In the genomic region with DNA sequence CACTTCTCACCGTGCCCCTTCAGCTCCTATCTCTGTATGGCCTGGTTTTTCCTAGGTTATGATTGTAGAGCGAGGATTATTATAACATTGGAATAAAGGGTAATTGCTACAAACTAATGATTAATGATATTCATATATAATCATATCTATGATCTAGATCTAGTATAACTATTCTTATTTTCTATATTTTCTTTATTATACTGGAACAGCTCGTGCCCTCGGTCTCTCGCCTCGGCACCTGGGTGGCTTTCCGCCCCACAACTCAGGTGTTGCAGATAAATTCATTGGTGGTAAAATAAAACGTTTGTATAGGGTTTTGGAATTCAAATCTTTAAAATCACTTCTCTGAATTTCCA, we compare ENCODE assay signal across 10 cellular contexts. TPM values are rescaled to one million over a fixed set of nuclear protein-coding genes. Genes with fewer than 3 reads are reported as not detected.
DNase-seq lines count a peak whose midpoint lies in the region; ATAC-seq and TF ChIP-seq lines count a peak whose summit lies in the region.
"Not testable (repeated sequence)": the region's sequence is repeated elsewhere in the genome, so short reads cannot be mapped to it uniquely, and the experiment has no call there.
"Had no signal": no experiment of that assay in that cellular context is flagged by ENCODE, and none has a peak within 500 bp of the region (broad histone marks: within the 10 kb centered on the region; RNA-seq: fewer than 3 reads in every experiment).

No MANE protein-coding gene starts in this region.

- POLR2A ChIA-PET in A673 (lab: Charles Lee; ENCODE audit: low non-redundant PET), result not testable (repeated sequence)

- DNase-seq in A673 (ENCODE audit: low spot score); HFFc6; activated T-helper 2 cell treated with anti-CD3 and anti-CD28 coated beads, Interferon-gamma antibody, Interleukin-2, Interleukin-4, amounts not matched to agents 10 μg/mL and 5 μg/mL and 100 μg/mL, durations not matched to agents 14 hours and 24 hours and 36 hours (ENCODE audit: low spot score); central memory CD8-positive, alpha-beta T cell (ENCODE audit: low spot score in 2 of 2); right cardiac atrium; neural progenitor cell (ENCODE audit: low spot score); stimulated activated naive B cell treated with anti-CD40 and anti-IgM and Interleukin-4, amounts not matched to agents 10 μg/mL and 1 μg/mL and 100 μg/mL, for 72 hours: not testable (repeated sequence)

- H4K20me1 ChIP-seq in SU-DHL-6 (ENCODE audit: low read depth, low read length); neural progenitor cell (ENCODE audit: low read depth): not testable (repeated sequence)

- not testable (repeated sequence) for TF ChIP-seq CTCF in A673 (conservative IDR thresholded peaks at IDR 0.05; ENCODE audit: low read depth, low read length); SU-DHL-6 (IDR thresholded peaks at IDR 0.05; ENCODE audit: insufficient read depth, low read length, poor library complexity, severe bottlenecking); neural progenitor cell (IDR thresholded peaks at IDR 0.05)
- TF ChIP-seq CTCF in HFFc6 (IDR thresholded peaks at IDR 0.05), result peak; percentile 39; the same call in 1 of the 2 replicates

- H3K9me3 ChIP-seq in A673 (ENCODE audit: low read depth, low read length, poor library complexity, severe bottlenecking); SU-DHL-6 (ENCODE audit: insufficient read depth, low read length); right cardiac atrium (ENCODE audit: control insufficient read depth, low read length); neural progenitor cell (ENCODE audit: low read depth): not testable (repeated sequence)

- not testable (repeated sequence) for H3K36me3 Mint-ChIP-seq in HFFc6 (ENCODE audit: low read depth); neural progenitor cell; stimulated activated naive B cell treated with anti-CD40 and anti-IgM and Interleukin-4, amounts not matched to agents 10 μg/mL and 1 μg/mL and 100 μg/mL, for 72 hours
- H3K36me3 Mint-ChIP-seq in activated T-helper 2 cell treated with anti-CD3 and anti-CD28 coated beads, Interferon-gamma antibody, Interleukin-2, Interleukin-4, amounts not matched to agents 10 μg/mL and 5 μg/mL and 100 μg/mL, durations not matched to agents 14 hours and 24 hours and 36 hours (ENCODE audit: low read depth), result peaks cover 11% of the 10 kb centered on the region
- H3K36me3 Mint-ChIP-seq in central memory CD8-positive, alpha-beta T cell (ENCODE audit: insufficient read depth), result peaks cover 10% of the 10 kb centered on the region

- H2AFZ ChIP-seq in SU-DHL-6 (ENCODE audit: low read depth, low read length, severe bottlenecking), result peak overlapping the region; percentile 80
- not testable (repeated sequence) for H2AFZ ChIP-seq in neural progenitor cell (replicated peaks)

- H3K4me3 Mint-ChIP-seq in HFFc6, result not testable (repeated sequence)
- H3K4me3 Mint-ChIP-seq in activated T-helper 2 cell treated with anti-CD3 and anti-CD28 coated beads, Interferon-gamma antibody, Interleukin-2, Interleukin-4, amounts not matched to agents 10 μg/mL and 5 μg/mL and 100 μg/mL, durations not matched to agents 14 hours and 24 hours and 36 hours (ENCODE audit: low read depth), result peak overlapping the region; percentile 86
- peak overlapping the region; percentile 82 for H3K4me3 Mint-ChIP-seq in central memory CD8-positive, alpha-beta T cell
- peak overlapping the region; percentile 86 for H3K4me3 Mint-ChIP-seq in neural progenitor cell
- peak overlapping the region; percentile 84 to 87 for H3K4me3 Mint-ChIP-seq in stimulated activated naive B cell treated with anti-CD40 and anti-IgM and Interleukin-4, amounts not matched to agents 10 μg/mL and 1 μg/mL and 100 μg/mL, for 72 hours

- H3K4me3 ChIP-seq in A673 (ENCODE audit: low read depth, low read length, poor library complexity, severe bottlenecking) (peak overlapping the region; percentile 51), right cardiac atrium (ENCODE audit: low read length) (peak overlapping the region; percentile 41)
- not testable (repeated sequence) for H3K4me3 ChIP-seq in SU-DHL-6 (ENCODE audit: insufficient read depth, low read length, poor library complexity, severe bottlenecking); neural progenitor cell

- peaks cover 14% of the 10 kb centered on the region; the same call in 1 of the 2 replicates for H3K79me2 ChIP-seq in SU-DHL-6 (ENCODE audit: insufficient read depth, low read length)
- H3K79me2 ChIP-seq in neural progenitor cell (ENCODE audit: low read depth), result not testable (repeated sequence)

- intact Hi-C loops in A673 (cut with micrococcal nuclease; ENCODE audit: unreplicated experiment), result loop anchor here (1.0 kb wide), 2 partner anchors 108 to 153 kb away; no protein-coding TSS in a partner anchor
- intact Hi-C loops in activated T-helper 2 cell treated with anti-CD3 and anti-CD28 coated beads, Interferon-gamma antibody, Interleukin-2, Interleukin-4, amounts not matched to agents 10 μg/mL and 5 μg/mL and 100 μg/mL, durations not matched to agents 14 hours and 24 hours and 36 hours (cut with micrococcal nuclease), result loop anchor here (1.0 to 10.0 kb wide), 3 partner anchors 12 to 156 kb away; no protein-coding TSS in a partner anchor
- intact Hi-C loops in right cardiac atrium (cut with DNase I), result not testable (repeated sequence)

- ATAC-seq in central memory CD8-positive, alpha-beta T cell (replicated peaks; ENCODE audit: extremely low read depth, poor library complexity, severe bottlenecking); right cardiac atrium; stimulated activated naive B cell treated with anti-CD40 and anti-IgM and Interleukin-4, amounts not matched to agents 10 μg/mL and 1 μg/mL and 100 μg/mL, for 72 hours (replicated peaks): not testable (repeated sequence)

- H3K4me1 ChIP-seq in A673 (ENCODE audit: insufficient read depth, low read length, poor library complexity, severe bottlenecking), result peaks cover 20% of the 10 kb centered on the region
- H3K4me1 ChIP-seq in right cardiac atrium (ENCODE audit: control insufficient read depth, insufficient read depth, low read length); neural progenitor cell: not testable (repeated sequence)

- not testable (repeated sequence) for H3K27me3 ChIP-seq in A673 (replicated peaks; ENCODE audit: insufficient read depth, low read depth, low read length, poor library complexity); SU-DHL-6 (ENCODE audit: low read length); right cardiac atrium (ENCODE audit: control insufficient read depth, insufficient read depth)
- H3K27me3 ChIP-seq in neural progenitor cell, result peaks cover 11% of the 10 kb centered on the region

- H3F3A ChIP-seq in SU-DHL-6 (ENCODE audit: insufficient read depth), result peaks cover 19% of the 10 kb centered on the region
- H3F3A ChIP-seq in neural progenitor cell (ENCODE audit: low read depth), result not testable (repeated sequence)

- H3K27me3 Mint-ChIP-seq in HFFc6 (ENCODE audit: insufficient read depth); activated T-helper 2 cell treated with anti-CD3 and anti-CD28 coated beads, Interferon-gamma antibody, Interleukin-2, Interleukin-4, amounts not matched to agents 10 μg/mL and 5 μg/mL and 100 μg/mL, durations not matched to agents 14 hours and 24 hours and 36 hours (ENCODE audit: low read depth); central memory CD8-positive, alpha-beta T cell; neural progenitor cell (ENCODE audit: insufficient read depth, low read depth); stimulated activated naive B cell treated with anti-CD40 and anti-IgM and Interleukin-4, amounts not matched to agents 10 μg/mL and 1 μg/mL and 100 μg/mL, for 72 hours: not testable (repeated sequence)

- BruUV-seq in A673 (replicated peaks; lab: Mats Ljungman, UMichigan), result not testable (repeated sequence)

- H3K9me3 Mint-ChIP-seq in HFFc6; activated T-helper 2 cell treated with anti-CD3 and anti-CD28 coated beads, Interferon-gamma antibody, Interleukin-2, Interleukin-4, amounts not matched to agents 10 μg/mL and 5 μg/mL and 100 μg/mL, durations not matched to agents 14 hours and 24 hours and 36 hours; central memory CD8-positive, alpha-beta T cell; neural progenitor cell; stimulated activated naive B cell treated with anti-CD40 and anti-IgM and Interleukin-4, amounts not matched to agents 10 μg/mL and 1 μg/mL and 100 μg/mL, for 72 hours: not testable (repeated sequence)

- not testable (repeated sequence) for H3K36me3 ChIP-seq in A673 (ENCODE audit: insufficient read depth, low read length, poor library complexity, severe bottlenecking); SU-DHL-6 (ENCODE audit: low read length); neural progenitor cell

- not testable (repeated sequence) for H3K27ac Mint-ChIP-seq in HFFc6, neural progenitor cell
- peak overlapping the region; percentile 95 for H3K27ac Mint-ChIP-seq in activated T-helper 2 cell treated with anti-CD3 and anti-CD28 coated beads, Interferon-gamma antibody, Interleukin-2, Interleukin-4, amounts not matched to agents 10 μg/mL and 5 μg/mL and 100 μg/mL, durations not matched to agents 14 hours and 24 hours and 36 hours
- H3K27ac Mint-ChIP-seq in central memory CD8-positive, alpha-beta T cell (ENCODE audit: low read depth), result peak overlapping the region; percentile 97
- H3K27ac Mint-ChIP-seq in stimulated activated naive B cell treated with anti-CD40 and anti-IgM and Interleukin-4, amounts not matched to agents 10 μg/mL and 1 μg/mL and 100 μg/mL, for 72 hours, result peak overlapping the region; percentile 96

- 54% methylated on average over 8 of the region's 8 CpGs for WGBS in right cardiac atrium

- H3K9ac ChIP-seq in SU-DHL-6 (ENCODE audit: low read length), result peak overlapping the region; percentile 66
- H3K9ac ChIP-seq in neural progenitor cell, result not testable (repeated sequence)

- CTCF ChIA-PET in A673 (lab: Charles Lee), result interaction anchor here (0.6 to 1.7 kb wide), 6 partner anchors 56 to 297 kb away, joined by 3 to 6 read pairs (median 5); a partner anchor contains a TSS

- H3K27ac ChIP-seq in A673 (ENCODE audit: low read depth, low read length, poor library complexity, severe bottlenecking); right cardiac atrium (ENCODE audit: low read length); neural progenitor cell: not testable (repeated sequence)
- peak overlapping the region; percentile 84; the same call in 1 of the 2 replicates for H3K27ac ChIP-seq in SU-DHL-6 (ENCODE audit: low read depth, low read length)

- H3K4me2 ChIP-seq in SU-DHL-6 (ENCODE audit: low read depth, low read length, poor library complexity, severe bottlenecking), result peak overlapping the region; percentile 71
- H3K4me2 ChIP-seq in neural progenitor cell, result not testable (repeated sequence)

- H3K4me1 Mint-ChIP-seq in HFFc6 (ENCODE audit: low read depth), result peaks cover 22% of the 10 kb centered on the region
- peaks cover 27% of the 10 kb centered on the region for H3K4me1 Mint-ChIP-seq in activated T-helper 2 cell treated with anti-CD3 and anti-CD28 coated beads, Interferon-gamma antibody, Interleukin-2, Interleukin-4, amounts not matched to agents 10 μg/mL and 5 μg/mL and 100 μg/mL, durations not matched to agents 14 hours and 24 hours and 36 hours (ENCODE audit: low read depth)
- H3K4me1 Mint-ChIP-seq in central memory CD8-positive, alpha-beta T cell, result peaks cover 24% of the 10 kb centered on the region
- H3K4me1 Mint-ChIP-seq in neural progenitor cell, result not testable (repeated sequence)
- peaks cover 8 to 22% of the 10 kb centered on the region in 2 donors for H3K4me1 Mint-ChIP-seq in stimulated activated naive B cell treated with anti-CD40 and anti-IgM and Interleukin-4, amounts not matched to agents 10 μg/mL and 1 μg/mL and 100 μg/mL, for 72 hours

- not testable (repeated sequence) for H3K9me2 ChIP-seq in SU-DHL-6 (replicated peaks; ENCODE audit: insufficient read depth, low read length)

RNA-seq across cellular contexts. Expression of a gene that starts 4.6 kb away (rescaled TPM):
- total RNA-seq in A673 (2021), result 139 and 151 TPM in 2 replicates
- 10 to 100 TPM; 11.3 to 17.2 (median 14.7) TPM for total RNA-seq in HFFc6 (2021; fragmentation: NEBNext Ultra II Directional; extraction: Animal tissue kit (Norgen Biotek cat#: 25700))
- total RNA-seq in activated T-helper 2 cell treated with anti-CD3 and anti-CD28 coated beads, Interferon-gamma antibody, Interleukin-2, Interleukin-4, amounts not matched to agents 10 μg/mL and 5 μg/mL and 100 μg/mL, durations not matched to agents 14 hours and 24 hours and 36 hours, result 108 and 110 TPM in 2 replicates
- 10 to 100 TPM; 32.6 to 43.3 (median 33.3) TPM for total RNA-seq in right cardiac atrium
- polyA plus RNA-seq in right cardiac atrium, result 22.3 TPM
- total RNA-seq in neural progenitor cell (ENCODE audit: low replicate concordance), result 46.6 and 59.7 TPM in 2 replicates

RNA-seq across cellular contexts. Expression of a gene that starts 9.5 kb away (rescaled TPM):
- 9.5 and 11.7 TPM in 2 replicates for total RNA-seq in A673 (2021)
- total RNA-seq in HFFc6 (2021; fragmentation: NEBNext Ultra II Directional; extraction: Animal tissue kit (Norgen Biotek cat#: 25700)), result under 1 TPM in 5 of 6 experiments, not detected in 1; 0.17 to 0.43 (median 0.25) TPM
- 0.37 and 0.94 TPM in 2 replicates for total RNA-seq in activated T-helper 2 cell treated with anti-CD3 and anti-CD28 coated beads, Interferon-gamma antibody, Interleukin-2, Interleukin-4, amounts not matched to agents 10 μg/mL and 5 μg/mL and 100 μg/mL, durations not matched to agents 14 hours and 24 hours and 36 hours
- under 1 TPM; 0.25 to 0.46 (median 0.42) TPM for total RNA-seq in right cardiac atrium
- 0.43 TPM for polyA plus RNA-seq in right cardiac atrium
- 5.4 and 6.0 TPM in 2 replicates for total RNA-seq in neural progenitor cell (ENCODE audit: low replicate concordance)
- total RNA-seq: esophagus mucosa, left lobe of liver had no signal
